In the genomic region with DNA sequence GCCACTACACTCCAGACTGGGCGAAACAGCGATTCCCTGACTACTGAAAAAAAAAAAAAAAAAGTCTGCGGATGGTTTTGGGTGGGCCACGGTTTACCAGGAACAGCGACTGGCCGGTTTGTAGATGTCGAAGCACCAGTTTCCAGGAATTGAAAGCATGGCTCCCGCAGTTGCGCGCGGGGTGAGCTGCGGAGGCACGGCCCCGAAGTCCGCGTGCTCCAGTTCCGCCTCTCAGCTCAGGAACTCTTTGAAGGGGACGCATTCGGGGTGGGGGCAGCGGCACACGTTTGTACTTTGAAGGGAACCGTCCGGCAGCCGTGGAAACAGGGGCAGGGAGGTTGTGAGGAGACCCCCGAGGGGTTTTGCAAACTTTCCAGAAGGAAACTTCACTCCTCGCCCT, we compare ENCODE assay signal across 34 cellular contexts. TPM values are rescaled to one million over a fixed set of nuclear protein-coding genes. Genes with fewer than 3 reads are reported as not detected.
"Had no signal": no experiment of that assay in that cellular context is flagged by ENCODE, and none has a peak within 500 bp of the region (broad histone marks: within the 10 kb centered on the region; RNA-seq: fewer than 3 reads in every experiment).

No MANE protein-coding gene starts in this region.

- H3K4me1 Mint-ChIP-seq: activated CD4-positive, alpha-beta T cell treated with anti-CD3 and anti-CD28 coated beads for 36 hours; activated CD4-positive, alpha-beta T cell treated with anti-CD3 and anti-CD28 coated beads, Interleukin-2, amount 10 ng/mL, durations not matched to agents 24 days and 14 days; activated CD8-positive, alpha-beta memory T cell treated with anti-CD3 and anti-CD28 coated beads, Interleukin-2, amount 10 ng/mL, durations not matched to agents 7 days and 5 days; activated naive CD4-positive, alpha-beta T cell treated with anti-CD3 and anti-CD28 coated beads, Interleukin-2, amount 50 U/mL, for 24 hours; activated naive CD8-positive, alpha-beta T cell treated with anti-CD3 and anti-CD28 coated beads for 36 hours; activated naive CD8-positive, alpha-beta T cell treated with anti-CD3 and anti-CD28 coated beads, Interleukin-2, amount 50 U/mL, for 24 hours had no signal

- H3K4me3 ChIP-seq: adrenal gland, body of pancreas, esophagus muscularis mucosa, gastroesophageal sphincter had no signal

- H3K4me3 Mint-ChIP-seq: activated CD4-positive, alpha-beta memory T cell treated with anti-CD3 and anti-CD28 coated beads for 36 hours; activated CD4-positive, alpha-beta T cell treated with anti-CD3 and anti-CD28 coated beads for 36 hours; activated CD4-positive, alpha-beta T cell treated with anti-CD3 and anti-CD28 coated beads, Interleukin-2, amount 10 ng/mL, durations not matched to agents 24 days and 14 days; activated CD8-positive, alpha-beta memory T cell treated with anti-CD3 and anti-CD28 coated beads, Interleukin-2, amount 10 ng/mL, durations not matched to agents 7 days and 5 days; activated CD8-positive, alpha-beta T cell treated with anti-CD3 and anti-CD28 coated beads, Interleukin-2, amount 10 ng/mL, durations not matched to agents 7 days and 5 days; activated naive CD4-positive, alpha-beta T cell treated with anti-CD3 and anti-CD28 coated beads for 36 hours; activated naive CD4-positive, alpha-beta T cell treated with anti-CD3 and anti-CD28 coated beads, Interleukin-2, amount 50 U/mL, for 24 hours; activated naive CD8-positive, alpha-beta T cell treated with anti-CD3 and anti-CD28 coated beads for 36 hours; activated naive CD8-positive, alpha-beta T cell treated with anti-CD3 and anti-CD28 coated beads, Interleukin-2, amount 50 U/mL, for 24 hours; activated T-helper 1 cell treated with anti-CD3 and anti-CD28 coated beads, Interleukin-12 subunit alpha, Interleukin-12 subunit beta, Interleukin-2, Interleukin-4 antibody, amounts not matched to agents 30 ng/mL and 10 ng/mL and 1 ng/mL, durations not matched to agents 14 hours and 24 hours and 36 hours; effector memory CD8-positive, alpha-beta T cell; T-helper 1 cell treated with Interleukin-12 subunit alpha and Interleukin-12 subunit beta and Interleukin-4 antibody, amounts not matched to agents 30 μg/mL and 1 μg/mL, for 36 hours had no signal

- ATAC-seq: activated CD4-positive, alpha-beta T cell treated with anti-CD3 and anti-CD28 coated beads for 36 hours; activated CD8-positive, alpha-beta memory T cell treated with anti-CD3 and anti-CD28 coated beads, Interleukin-2, amount 10 ng/mL, durations not matched to agents 7 days and 5 days; activated CD8-positive, alpha-beta T cell treated with anti-CD3 and anti-CD28 coated beads, Interleukin-2, amount 10 ng/mL, durations not matched to agents 7 days and 5 days; activated naive CD8-positive, alpha-beta T cell treated with anti-CD3 and anti-CD28 coated beads, Interleukin-2, amount 50 U/mL, for 24 hours; body of pancreas; effector memory CD8-positive, alpha-beta T cell; foreskin keratinocyte; gastroesophageal sphincter had no signal

- H3K9me3 ChIP-seq: body of pancreas, esophagus muscularis mucosa, gastroesophageal sphincter had no signal

- H3K27ac ChIP-seq: adrenal gland, body of pancreas, esophagus muscularis mucosa, foreskin keratinocyte, gastroesophageal sphincter, WERI-Rb-1 had no signal

- H3K4me1 ChIP-seq: adrenal gland, body of pancreas, esophagus muscularis mucosa, foreskin keratinocyte, gastroesophageal sphincter had no signal

- H3K36me3 ChIP-seq: adrenal gland, esophagus muscularis mucosa, gastroesophageal sphincter, WERI-Rb-1 had no signal

- H3K9me3 Mint-ChIP-seq: activated CD4-positive, alpha-beta memory T cell treated with anti-CD3 and anti-CD28 coated beads for 36 hours; activated CD4-positive, alpha-beta T cell treated with anti-CD3 and anti-CD28 coated beads, Interleukin-2, amount 10 ng/mL, durations not matched to agents 24 days and 14 days; activated naive CD4-positive, alpha-beta T cell treated with anti-CD3 and anti-CD28 coated beads for 36 hours; activated naive CD4-positive, alpha-beta T cell treated with anti-CD3 and anti-CD28 coated beads, Interleukin-2, amount 50 U/mL, for 24 hours; activated naive CD8-positive, alpha-beta T cell treated with anti-CD3 and anti-CD28 coated beads for 36 hours; activated naive CD8-positive, alpha-beta T cell treated with anti-CD3 and anti-CD28 coated beads, Interleukin-2, amount 50 U/mL, for 24 hours; activated T-helper 1 cell treated with anti-CD3 and anti-CD28 coated beads, Interleukin-12 subunit alpha, Interleukin-12 subunit beta, Interleukin-2, Interleukin-4 antibody, amounts not matched to agents 30 ng/mL and 10 ng/mL and 1 ng/mL, durations not matched to agents 14 hours and 24 hours and 36 hours; activated T-helper 2 cell treated with anti-CD3 and anti-CD28 coated beads, Interferon-gamma antibody, Interleukin-2, Interleukin-4, amounts not matched to agents 10 μg/mL and 5 μg/mL and 100 μg/mL, durations not matched to agents 14 hours and 24 hours and 36 hours; effector memory CD8-positive, alpha-beta T cell; T-helper 1 cell treated with Interleukin-12 subunit alpha and Interleukin-12 subunit beta and Interleukin-4 antibody, amounts not matched to agents 30 μg/mL and 1 μg/mL, for 36 hours had no signal

- H3K36me3 Mint-ChIP-seq: activated CD4-positive, alpha-beta memory T cell treated with anti-CD3 and anti-CD28 coated beads for 36 hours; activated CD8-positive, alpha-beta memory T cell treated with anti-CD3 and anti-CD28 coated beads, Interleukin-2, amount 10 ng/mL, durations not matched to agents 7 days and 5 days; activated naive CD4-positive, alpha-beta T cell treated with anti-CD3 and anti-CD28 coated beads, Interleukin-2, amount 50 U/mL, for 24 hours; activated naive CD8-positive, alpha-beta T cell treated with anti-CD3 and anti-CD28 coated beads for 36 hours had no signal

- H3K27me3 ChIP-seq: body of pancreas had no signal

- DNase-seq: activated CD4-positive, alpha-beta memory T cell treated with anti-CD3 and anti-CD28 coated beads for 36 hours; activated CD4-positive, alpha-beta T cell treated with anti-CD3 and anti-CD28 coated beads for 36 hours; activated CD4-positive, alpha-beta T cell treated with anti-CD3 and anti-CD28 coated beads, Interleukin-2, amount 10 ng/mL, durations not matched to agents 24 days and 14 days; activated CD4-positive, CD25-positive, alpha-beta regulatory T cell; activated CD4-positive, CD25-positive, alpha-beta regulatory T cell treated with anti-CD3 and anti-CD28 coated beads, Interleukin-2, amount 50 U/mL, for 72 hours; activated CD8-positive, alpha-beta memory T cell treated with anti-CD3 and anti-CD28 coated beads, Interleukin-2, amount 10 ng/mL, durations not matched to agents 7 days and 5 days; activated CD8-positive, alpha-beta memory T cell treated with anti-CD3 and anti-CD28 coated beads, Interleukin-2, amount 50 U/mL, for 4 hours; activated CD8-positive, alpha-beta T cell treated with anti-CD3 and anti-CD28 coated beads, Interleukin-2, amount 10 ng/mL, durations not matched to agents 7 days and 5 days; activated effector memory CD4-positive, alpha-beta T cell treated with anti-CD3 and anti-CD28 coated beads, Interleukin-2, amount 50 U/mL, for 16 hours; activated naive CD4-positive, alpha-beta T cell treated with anti-CD3 and anti-CD28 coated beads for 36 hours; activated naive CD8-positive, alpha-beta T cell treated with anti-CD3 and anti-CD28 coated beads for 36 hours; activated naive CD8-positive, alpha-beta T cell treated with anti-CD3 and anti-CD28 coated beads, Interleukin-2, amount 50 U/mL, for 24 hours; activated T-cell treated with anti-CD3 and anti-CD28 coated beads, Interleukin-2, amount 50 U/mL, for 1 hour; activated T-cell treated with anti-CD3 and anti-CD28 coated beads, Interleukin-2, amount 50 U/mL, for 48 hours; adrenal gland; amygdala; aorta; body of pancreas; caudate nucleus; cortex of kidney; dermis blood vessel endothelial cell; effector CD4-positive, alpha-beta T cell; effector memory CD8-positive, alpha-beta T cell; erythroblast; foreskin keratinocyte; head of caudate nucleus; T-helper 9 cell; WERI-Rb-1 had no signal

- H3K27ac Mint-ChIP-seq: activated CD4-positive, alpha-beta memory T cell treated with anti-CD3 and anti-CD28 coated beads for 36 hours; activated CD4-positive, alpha-beta T cell treated with anti-CD3 and anti-CD28 coated beads for 36 hours; activated CD4-positive, alpha-beta T cell treated with anti-CD3 and anti-CD28 coated beads, Interleukin-2, amount 10 ng/mL, durations not matched to agents 24 days and 14 days; activated CD8-positive, alpha-beta memory T cell treated with anti-CD3 and anti-CD28 coated beads, Interleukin-2, amount 10 ng/mL, durations not matched to agents 7 days and 5 days; activated CD8-positive, alpha-beta T cell treated with anti-CD3 and anti-CD28 coated beads, Interleukin-2, amount 10 ng/mL, durations not matched to agents 7 days and 5 days; activated naive CD4-positive, alpha-beta T cell treated with anti-CD3 and anti-CD28 coated beads for 36 hours; activated naive CD4-positive, alpha-beta T cell treated with anti-CD3 and anti-CD28 coated beads, Interleukin-2, amount 50 U/mL, for 24 hours; activated naive CD8-positive, alpha-beta T cell treated with anti-CD3 and anti-CD28 coated beads for 36 hours; activated naive CD8-positive, alpha-beta T cell treated with anti-CD3 and anti-CD28 coated beads, Interleukin-2, amount 50 U/mL, for 24 hours; activated T-helper 1 cell treated with anti-CD3 and anti-CD28 coated beads, Interleukin-12 subunit alpha, Interleukin-12 subunit beta, Interleukin-2, Interleukin-4 antibody, amounts not matched to agents 30 ng/mL and 10 ng/mL and 1 ng/mL, durations not matched to agents 14 hours and 24 hours and 36 hours; activated T-helper 2 cell treated with anti-CD3 and anti-CD28 coated beads, Interferon-gamma antibody, Interleukin-2, Interleukin-4, amounts not matched to agents 10 μg/mL and 5 μg/mL and 100 μg/mL, durations not matched to agents 14 hours and 24 hours and 36 hours; effector memory CD8-positive, alpha-beta T cell; T-helper 1 cell treated with Interleukin-12 subunit alpha and Interleukin-12 subunit beta and Interleukin-4 antibody, amounts not matched to agents 30 μg/mL and 1 μg/mL, for 36 hours had no signal

RNA-seq across cellular contexts. Expression of a gene that starts 27.1 kb away (rescaled TPM):
- total RNA-seq: body of pancreas had no signal
